ENCODE assay signal across 12 cellular contexts in the genomic region with DNA sequence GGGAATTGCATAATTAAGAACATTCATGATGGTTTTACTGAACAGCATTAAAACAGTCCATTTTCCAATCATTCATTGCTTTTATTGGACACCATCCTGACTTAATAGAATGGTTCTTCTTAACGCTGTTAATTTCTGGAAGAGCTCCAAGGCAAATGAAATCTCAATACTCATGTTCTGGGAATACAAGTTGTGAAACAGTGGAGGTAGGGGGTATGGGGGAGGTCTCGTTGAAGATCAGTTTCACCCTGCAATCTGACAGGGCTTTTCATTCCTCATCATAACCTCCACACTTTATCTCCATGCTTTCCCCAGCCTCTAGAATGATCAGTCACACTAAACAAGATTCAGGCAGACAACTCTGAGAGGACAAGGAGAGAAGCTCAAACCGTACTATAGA.
DNase-seq lines count a peak whose midpoint lies in the region; TF ChIP-seq lines count a peak whose summit lies in the region.
"Had no signal": no experiment of that assay in that cellular context is flagged by ENCODE, and none has a peak within 500 bp of the region (broad histone marks: within the 10 kb centered on the region; RNA-seq: fewer than 3 reads in every experiment).

No MANE protein-coding gene starts in this region.

- no peaks in the 10 kb centered on the region for H3K79me1 ChIP-seq in trophoblast cell (ENCODE audit: low read length)

- no peak overlapping the region for H2BK5ac ChIP-seq in trophoblast cell (ENCODE audit: low read depth, low read length, poor library complexity)

- no CpG with 5 or more reads among the region's 3 CpGs for WGBS in trophoblast cell (ENCODE audit: extremely low coverage, insufficient coverage, insufficient read length)

- no peaks in the 10 kb centered on the region for H4K20me1 ChIP-seq in fibroblast of lung (ENCODE audit: control insufficient read depth, extremely low read depth, insufficient read depth, low read length)

- H2BK12ac ChIP-seq in trophoblast cell (ENCODE audit: low read length): no peak overlapping the region

- H4K12ac ChIP-seq in trophoblast cell (ENCODE audit: low read depth, low read length): no peak overlapping the region

- no peaks in the 10 kb centered on the region for H3K4me1 ChIP-seq in fibroblast of lung (ENCODE audit: control insufficient read depth, extremely low read depth, insufficient read depth, low read length)
- no peaks in the 10 kb centered on the region for H3K4me1 ChIP-seq in trophoblast cell (ENCODE audit: control insufficient read depth in 1 of 2, insufficient read depth in 2 of 2, low read length in 2 of 2)

- DNase-seq in AG04449 (ENCODE audit: low read depth, low spot score) (peak; percentile 56), NCI-H226 (peak; percentile 22), fibroblast of lung (ENCODE audit: low read depth in 2 of 2) (peak; percentile 55 to 64), NCI-H1694 treated with DMSO at 0.1 percent for 48 hours (lab: John Stamatoyannopoulos, UW) (no peak), NCI-H2107 (lab: John Stamatoyannopoulos, UW) (no peak), trophoblast cell (no peak)
- DNase-seq: CD8-positive, alpha-beta memory T cell; GOT3; NCI-H1436 treated with DMSO at 0.1 percent for 48 hours; NCI-H2081 treated with DMSO at 0.1 percent for 48 hours; NCI-H345 had no signal

- POLR2A ChIA-PET in AG04449 (lab: Yijun Ruan, JAX): no interaction called here

- H3K4me2 ChIP-seq in fibroblast of lung (ENCODE audit: extremely low read depth, insufficient read depth, low read length): no peak overlapping the region
- H3K4me2 ChIP-seq in trophoblast cell (ENCODE audit: low read length): no peak overlapping the region

- H2AFZ ChIP-seq in fibroblast of lung (ENCODE audit: low read length) (no peak overlapping the region), trophoblast cell (ENCODE audit: insufficient read depth, low read length, poor library complexity) (no peak overlapping the region)

- no peak overlapping the region for H2AK5ac ChIP-seq in trophoblast cell (ENCODE audit: low read length)

- peaks cover 8% of the 10 kb centered on the region for H3K9me3 Mint-ChIP-seq in nephron

- H3K9ac ChIP-seq in fibroblast of lung (ENCODE audit: insufficient read depth, low read length) (no peak overlapping the region), trophoblast cell (ENCODE audit: low read length) (no peak overlapping the region)

- no peak overlapping the region for H4K8ac ChIP-seq in trophoblast cell (ENCODE audit: low read depth, low read length)

- H3K4me1 Mint-ChIP-seq in nephron: peaks cover 18% of the 10 kb centered on the region
- H3K4me1 Mint-ChIP-seq: CD8-positive, alpha-beta memory T cell had no signal

- H3K27ac ChIP-seq in fibroblast of lung (ENCODE audit: insufficient read depth, low read length) (no peak overlapping the region), trophoblast cell (ENCODE audit: low read depth, low read length) (no peak overlapping the region)

- peak overlapping the region; percentile 20 to 73 (median 55) for H3K27ac Mint-ChIP-seq in nephron
- H3K27ac Mint-ChIP-seq: CD8-positive, alpha-beta memory T cell had no signal

- H3K36me3 ChIP-seq in fibroblast of lung (ENCODE audit: control insufficient read depth, insufficient read depth, low read length): no peaks in the 10 kb centered on the region
- H3K36me3 ChIP-seq in trophoblast cell (ENCODE audit: control insufficient read depth in 1 of 2, insufficient read depth in 2 of 2, low read length in 2 of 2): no peaks in the 10 kb centered on the region

- TF ChIP-seq CTCF in AG04449 (IDR thresholded peaks at IDR 0.05; ENCODE audit: insufficient read depth, low read length, missing control alignments) (no peak), fibroblast of lung (conservative IDR thresholded peaks at IDR 0.05 in 1 of 2, IDR thresholded peaks at IDR 0.05 in 1 of 2; ENCODE audit: low read depth in 1 of 2, low read length in 2 of 2) (no peak), nephron (IDR thresholded peaks at IDR 0.05; ENCODE audit: unreplicated experiment in 3 of 3) (no peak)

- H3K79me2 ChIP-seq in fibroblast of lung (ENCODE audit: control insufficient read depth, insufficient read depth, low read length) (no peaks in the 10 kb centered on the region), trophoblast cell (ENCODE audit: control insufficient read depth, insufficient read depth, low read length, poor library complexity) (no peaks in the 10 kb centered on the region)

- H3K27me3 ChIP-seq in fibroblast of lung (ENCODE audit: control insufficient read depth, insufficient read depth, low read length) (no peaks in the 10 kb centered on the region), trophoblast cell (ENCODE audit: insufficient read depth, low read length) (no peaks in the 10 kb centered on the region)

- CTCF ChIA-PET in AG04449 (lab: Yijun Ruan, JAX): no interaction called here

- no peak overlapping the region for H3K23ac ChIP-seq in trophoblast cell (ENCODE audit: low read length)

- no peak overlapping the region for H3K18ac ChIP-seq in trophoblast cell (ENCODE audit: low read length)

- H4K91ac ChIP-seq in trophoblast cell (ENCODE audit: low read depth, low read length): no peak overlapping the region

- H3K4me3 ChIP-seq in AG04449 (ENCODE audit: low read depth, low read length): no peak overlapping the region
- no peak overlapping the region for H3K4me3 ChIP-seq in fibroblast of lung (replicated peaks in 1 of 4; ENCODE audit: control extremely low read depth in 1 of 4, insufficient read depth in 1 of 4, low read depth in 3 of 4, low read length in 4 of 4)
- no peak overlapping the region for H3K4me3 ChIP-seq in trophoblast cell (ENCODE audit: low read depth, low read length)

- H3K4ac ChIP-seq in trophoblast cell (ENCODE audit: low read depth, low read length): no peak overlapping the region

- no peaks in the 10 kb centered on the region for H3K9me3 ChIP-seq in fibroblast of lung (ENCODE audit: control insufficient read depth, insufficient read depth, low read depth, low read length)
- H3K9me3 ChIP-seq in trophoblast cell (ENCODE audit: insufficient read depth, low read depth, low read length): peaks cover 3% of the 10 kb centered on the region

- H3K4me3 Mint-ChIP-seq in nephron: no peak overlapping the region
- H3K4me3 Mint-ChIP-seq: CD8-positive, alpha-beta memory T cell had no signal

- no peak overlapping the region for H2BK120ac ChIP-seq in trophoblast cell (ENCODE audit: insufficient read depth, low read length, poor library complexity)

- no peaks in the 10 kb centered on the region for H3K27me3 Mint-ChIP-seq in nephron (ENCODE audit: low read depth)
- H3K27me3 Mint-ChIP-seq: CD8-positive, alpha-beta memory T cell had no signal

- H3K14ac ChIP-seq in trophoblast cell (ENCODE audit: low read length): no peak overlapping the region

- H3K36me3 Mint-ChIP-seq in nephron (ENCODE audit: low read depth): no peaks in the 10 kb centered on the region
- H3K36me3 Mint-ChIP-seq: CD8-positive, alpha-beta memory T cell had no signal

Comparison
In these comparisons a context has a peak if more than half of its experiments do, and no peak if none do; other contexts are left out.
1. DNase-seq: peak in AG04449 (single experiment), NCI-H226 (single experiment) and fibroblast of lung (2 of 2); none in NCI-H1694 treated with DMSO at 0.1 percent for 48 hours (single experiment), NCI-H2107 (single experiment) and trophoblast cell (0 of 2).